19 cellular contexts compared by ENCODE assay signal in genomic region chr2:96316999-96317398, GRCh38. TPM values are rescaled to one million over a fixed set of nuclear protein-coding genes. Genes with fewer than 3 reads are reported as not detected.
DNase-seq lines count a peak whose midpoint lies in the region; ATAC-seq and TF ChIP-seq lines count a peak whose summit lies in the region.
"Had no signal": no experiment of that assay in that cellular context is flagged by ENCODE, and none has a peak within 500 bp of the region (broad histone marks: within the 10 kb centered on the region; RNA-seq: fewer than 3 reads in every experiment).

No MANE protein-coding gene starts in this region.

- H3K36me3 Mint-ChIP-seq in activated T-cell treated with anti-CD3 and anti-CD28 coated beads, Interleukin-2, amount 50 U/mL, for 72 hours (ENCODE audit: insufficient read depth in 2 of 2), result peaks cover 2 to 4% of the 10 kb centered on the region in 2 donors
- H3K36me3 Mint-ChIP-seq in activated T-helper 17 cell treated with anti-CD3 and anti-CD28 coated beads, Interleukin-2, amount 50 U/mL, for 72 hours (ENCODE audit: low read depth), result no peaks in the 10 kb centered on the region
- H3K36me3 Mint-ChIP-seq in neural crest cell (ENCODE audit: low read depth), result peaks cover 6% of the 10 kb centered on the region
- H3K36me3 Mint-ChIP-seq: IgD-negative memory B cell had no signal

- TF ChIP-seq CTCF in HEK293 (tag by site-specific recombination; IDR thresholded peaks at IDR 0.05), result no peak
- TF ChIP-seq CTCF in neural crest cell (conservative IDR thresholded peaks at IDR 0.05), result no peak
- TF ChIP-seq CTCF in lower leg skin (IDR thresholded peaks at IDR 0.05), result no peak
- no peak for TF ChIP-seq CTCF in thyroid gland (IDR thresholded peaks at IDR 0.05)

- peak overlapping the region; percentile 94 for H3K27ac Mint-ChIP-seq in activated T-cell treated with anti-CD3 and anti-CD28 coated beads, Interleukin-2, amount 50 U/mL, for 72 hours
- H3K27ac Mint-ChIP-seq in activated T-helper 17 cell treated with anti-CD3 and anti-CD28 coated beads, Interleukin-2, amount 50 U/mL, for 72 hours, result peak overlapping the region; percentile 75
- no peak overlapping the region for H3K27ac Mint-ChIP-seq in neural crest cell (ENCODE audit: unreplicated experiment)

- intact Hi-C loops in lower leg skin (cut with DNase I; ENCODE audit: low total_unique reads), result no loop called here
- intact Hi-C loops in thyroid gland (cut with DNase I), result no loop called here

- ATAC-seq in activated T-cell treated with anti-CD3 and anti-CD28 coated beads, Interleukin-2, amount 50 U/mL, for 72 hours (replicated peaks in 1 of 2), result no peak
- no peak for ATAC-seq in activated T-helper 17 cell treated with anti-CD3 and anti-CD28 coated beads, Interleukin-2, amount 50 U/mL, for 72 hours (replicated peaks)
- ATAC-seq in HG03135 (IDR thresholded peaks at IDR 0.05; ENCODE audit: unreplicated experiment), result no peak

- H3K27ac ChIP-seq in HEK293 (ENCODE audit: extremely low read depth, low read depth, low read length), result no peak overlapping the region
- H3K27ac ChIP-seq in thyroid gland, result no peak overlapping the region
- H3K27ac ChIP-seq: PC-9 had no signal

- TF ChIP-seq POLR2A in lower leg skin (IDR thresholded peaks at IDR 0.05) (no peak), thyroid gland (IDR thresholded peaks at IDR 0.05) (no peak)

- CTCF ChIA-PET in HEK293 (lab: Yijun Ruan, JAX), result interaction anchor here (0.6 to 0.7 kb wide), 3 partner anchors 12 to 189 kb away, joined by 3 to 6 read pairs (median 4); no protein-coding TSS in a partner anchor

- H3K4me3 Mint-ChIP-seq in activated T-cell treated with anti-CD3 and anti-CD28 coated beads, Interleukin-2, amount 50 U/mL, for 72 hours, result peak overlapping the region; percentile 67 to 71
- H3K4me3 Mint-ChIP-seq in activated T-helper 17 cell treated with anti-CD3 and anti-CD28 coated beads, Interleukin-2, amount 50 U/mL, for 72 hours, result peak overlapping the region; percentile 78
- H3K4me3 Mint-ChIP-seq in neural crest cell, result peak overlapping the region; percentile 27

- no peaks in the 10 kb centered on the region for H3K9me3 Mint-ChIP-seq in activated T-cell treated with anti-CD3 and anti-CD28 coated beads, Interleukin-2, amount 50 U/mL, for 72 hours
- H3K9me3 Mint-ChIP-seq in activated T-helper 17 cell treated with anti-CD3 and anti-CD28 coated beads, Interleukin-2, amount 50 U/mL, for 72 hours, result no peaks in the 10 kb centered on the region
- no peaks in the 10 kb centered on the region for H3K9me3 Mint-ChIP-seq in neural crest cell
- H3K9me3 Mint-ChIP-seq: CD4-positive, CD25-positive, alpha-beta regulatory T cell; IgD-negative memory B cell had no signal

- H3K36me3 ChIP-seq in HEK293 (ENCODE audit: control insufficient read depth in 2 of 2, insufficient read depth in 1 of 2, low read length in 2 of 2) (no peaks in the 10 kb centered on the region), thyroid gland (no peaks in the 10 kb centered on the region)
- H3K36me3 ChIP-seq: SJCRH30 had no signal

- no peak for DNase-seq in activated T-cell treated with anti-CD3 and anti-CD28 coated beads, Interleukin-2, amount 50 U/mL, for 72 hours
- no peak for DNase-seq in activated T-cell treated with anti-CD3 and anti-CD28 coated beads for 4 hours
- no peak for DNase-seq in neural crest cell (ENCODE audit: low read depth, low spot score)
- DNase-seq in lower leg skin (ENCODE audit: low spot score in 2 of 2), result no peak
- no peak for DNase-seq in thyroid gland
- DNase-seq: CD4-positive, CD25-positive, alpha-beta regulatory T cell; DMS79; H7; Kasumi-1; MM.1S; NCI-H1930; NCI-H774; PC-9; SJCRH30 had no signal

- POLR2A ChIA-PET in HEK293 (lab: Yijun Ruan, JAX), result no interaction called here

- no peaks in the 10 kb centered on the region for H3K27me3 Mint-ChIP-seq in activated T-cell treated with anti-CD3 and anti-CD28 coated beads, Interleukin-2, amount 50 U/mL, for 72 hours (ENCODE audit: low read depth)
- no peaks in the 10 kb centered on the region for H3K27me3 Mint-ChIP-seq in activated T-helper 17 cell treated with anti-CD3 and anti-CD28 coated beads, Interleukin-2, amount 50 U/mL, for 72 hours
- H3K27me3 Mint-ChIP-seq in neural crest cell (ENCODE audit: low read depth), result peaks cover 20% of the 10 kb centered on the region
- H3K27me3 Mint-ChIP-seq: CD4-positive, CD25-positive, alpha-beta regulatory T cell; IgD-negative memory B cell had no signal

- H3K9me3 ChIP-seq in HEK293 (ENCODE audit: control insufficient read depth, insufficient read depth, low read depth, low read length) (no peaks in the 10 kb centered on the region), thyroid gland (no peaks in the 10 kb centered on the region)
- H3K9me3 ChIP-seq: SJCRH30 had no signal

- H3K4me1 ChIP-seq in HEK293 (ENCODE audit: control insufficient read depth, insufficient read depth, low read length) (no peaks in the 10 kb centered on the region), thyroid gland (peaks cover 0 to 9% of the 10 kb centered on the region in 2 donors)

- no peak overlapping the region for H3K4me3 ChIP-seq in HEK293 (ENCODE audit: low read depth, low read length)
- H3K4me3 ChIP-seq in lower leg skin (ENCODE audit: low read depth, poor library complexity, severe bottlenecking), result no peak overlapping the region
- H3K4me3 ChIP-seq in thyroid gland (replicated peaks in 1 of 3), result no peak overlapping the region
- H3K4me3 ChIP-seq: PC-9, SJCRH30 had no signal

- no peaks in the 10 kb centered on the region for H3K27me3 ChIP-seq in thyroid gland
- H3K27me3 ChIP-seq: SJCRH30 had no signal

- peaks cover 58% of the 10 kb centered on the region for H3K4me1 Mint-ChIP-seq in activated T-cell treated with anti-CD3 and anti-CD28 coated beads, Interleukin-2, amount 50 U/mL, for 72 hours (ENCODE audit: low read depth)
- H3K4me1 Mint-ChIP-seq in activated T-helper 17 cell treated with anti-CD3 and anti-CD28 coated beads, Interleukin-2, amount 50 U/mL, for 72 hours, result peaks cover 39% of the 10 kb centered on the region
- H3K4me1 Mint-ChIP-seq in neural crest cell, result peaks cover 44% of the 10 kb centered on the region

TF ChIP-seq in HEK293, 187 proteins besides CTCF, POLR2A, EP300 and RAD21 (continues in another document):
- TF ChIP-seq ZNF121 (tag by site-specific recombination; IDR thresholded peaks at IDR 0.05) (no peak), ZNF146 (tag by site-specific recombination; IDR thresholded peaks at IDR 0.05) (no peak), ZNF274 (IDR thresholded peaks at IDR 0.05; ENCODE audit: low read length) (no peak), ZNF274 (tag by site-specific recombination; IDR thresholded peaks at IDR 0.05; ENCODE audit: borderline replicate concordance) (no peak), ZBTB26 (tag by site-specific recombination; optimal IDR thresholded peaks at IDR 0.05) (no peak), ZIC2 (tag by site-specific recombination; IDR thresholded peaks at IDR 0.05) (no peak), GLIS1 (tag by site-specific recombination; IDR thresholded peaks at IDR 0.05) (peak; percentile 92)

RNA-seq across cellular contexts. Expression of gene ITPRIPL1, which starts 8.1 kb away (rescaled TPM):
- total RNA-seq in activated T-cell treated with anti-CD3 and anti-CD28 coated beads, Interleukin-2, amount 50 U/mL, for 72 hours, result 10 to 100 TPM; 28.0 to 31.4 TPM
- total RNA-seq in activated T-helper 17 cell treated with anti-CD3 and anti-CD28 coated beads, Interleukin-2, amount 50 U/mL, for 72 hours, result 10 to 100 TPM; 26.1 to 55.9 TPM
- total RNA-seq in neural crest cell (24.2 and 25.6 TPM in 2 replicates), lower leg skin (1 to 10 TPM in 2 of 4 donors, under 1 TPM in 2; 0.51 to 3.1 (median 1.9) TPM), thyroid gland (1 to 10 TPM in 1 of 4 donors, under 1 TPM in 2, not detected in 1; 0.63 to 1.7 (median 0.75) TPM)
- total RNA-seq: NCI-H460, PC-9 had no signal

RNA-seq across cellular contexts. Expression of gene SNRNP200, which starts 11.7 kb away (rescaled TPM):
- 100 to 1,000 TPM; 188 to 228 TPM for total RNA-seq in activated T-cell treated with anti-CD3 and anti-CD28 coated beads, Interleukin-2, amount 50 U/mL, for 72 hours
- 100 to 1,000 TPM; 155 to 198 TPM for total RNA-seq in activated T-helper 17 cell treated with anti-CD3 and anti-CD28 coated beads, Interleukin-2, amount 50 U/mL, for 72 hours
- total RNA-seq in neural crest cell (248 and 250 TPM in 2 replicates), lower leg skin (10 to 100 TPM; 73.4 to 94.0 (median 87.5) TPM), thyroid gland (100 to 1,000 TPM in 3 of 4 donors, 10 to 100 TPM in 1; 85.3 to 123 (median 104) TPM)

RNA-seq across cellular contexts. Expression of gene NCAPH, which starts 18.6 kb away (rescaled TPM):
- 10 to 100 TPM; 82.2 to 86.2 TPM for total RNA-seq in activated T-cell treated with anti-CD3 and anti-CD28 coated beads, Interleukin-2, amount 50 U/mL, for 72 hours
- total RNA-seq in activated T-helper 17 cell treated with anti-CD3 and anti-CD28 coated beads, Interleukin-2, amount 50 U/mL, for 72 hours, result 10 to 100 TPM; 63.1 to 89.5 TPM
- total RNA-seq in neural crest cell, result 78.8 and 80.9 TPM in 2 replicates
- total RNA-seq in lower leg skin, result 1 to 10 TPM in 2 of 4 donors, under 1 TPM in 2; 0.74 to 3.5 (median 1.8) TPM
- 1 to 10 TPM in 1 of 4 donors, under 1 TPM in 3; 0.46 to 1.7 (median 0.89) TPM for total RNA-seq in thyroid gland

RNA-seq across cellular contexts. Expression of gene CIAO1, which starts 51.0 kb away (rescaled TPM):
- 10 to 100 TPM; 70.8 to 72.6 TPM for total RNA-seq in activated T-cell treated with anti-CD3 and anti-CD28 coated beads, Interleukin-2, amount 50 U/mL, for 72 hours
- 10 to 100 TPM; 71.4 to 81.3 TPM for total RNA-seq in activated T-helper 17 cell treated with anti-CD3 and anti-CD28 coated beads, Interleukin-2, amount 50 U/mL, for 72 hours
- 89.8 and 91.1 TPM in 2 replicates for total RNA-seq in neural crest cell
- total RNA-seq in lower leg skin, result 100 to 1,000 TPM in 1 of 4 donors, 10 to 100 TPM in 3; 86.1 to 115 (median 96.2) TPM
- total RNA-seq in thyroid gland, result 100 to 1,000 TPM in 3 of 4 donors, 10 to 100 TPM in 1; 83.8 to 149 (median 119) TPM

RNA-seq across cellular contexts. Expression of gene TMEM127, which starts 51.2 kb away (rescaled TPM):
- 10 to 100 TPM; 23.2 to 29.3 TPM for total RNA-seq in activated T-cell treated with anti-CD3 and anti-CD28 coated beads, Interleukin-2, amount 50 U/mL, for 72 hours
- 10 to 100 TPM; 23.8 to 25.4 TPM for total RNA-seq in activated T-helper 17 cell treated with anti-CD3 and anti-CD28 coated beads, Interleukin-2, amount 50 U/mL, for 72 hours
- total RNA-seq in neural crest cell, result 28.8 and 30.6 TPM in 2 replicates
- total RNA-seq in lower leg skin, result 10 to 100 TPM; 49.5 to 76.2 (median 60.4) TPM
- total RNA-seq in thyroid gland, result 10 to 100 TPM; 45.7 to 53.6 (median 48.7) TPM

Comparison
In these comparisons a context has a peak if more than half of its experiments do, and no peak if none do; other contexts are left out.
1. H3K4me3 Mint-ChIP-seq: peak in every context shown above with its lines; median percentile 78 in activated T-helper 17 cell treated with anti-CD3 and anti-CD28 coated beads, Interleukin-2, amount 50 U/mL, for 72 hours; 69 in activated T-cell treated with anti-CD3 and anti-CD28 coated beads, Interleukin-2, amount 50 U/mL, for 72 hours; 27 in neural crest cell.
2. RNA of gene NCAPH, which starts 18.6 kb away (total RNA-seq): 63.1 to 89.5 TPM in activated T-helper 17 cell treated with anti-CD3 and anti-CD28 coated beads, Interleukin-2, amount 50 U/mL, for 72 hours, 82.2 to 86.2 TPM in activated T-cell treated with anti-CD3 and anti-CD28 coated beads, Interleukin-2, amount 50 U/mL, for 72 hours and 78.8 to 80.9 TPM in neural crest cell; 0.74 to 3.5 TPM in lower leg skin and 0.46 to 1.7 TPM in thyroid gland; every median in the first group is over 10 times any median in the second.